Comparison of ENCODE assay signal across 1 cellular context in genomic region chr12:38664661-38665269, GRCh38.
TF ChIP-seq lines count a peak whose summit lies in the region.

No MANE protein-coding gene starts in this region.

TF ChIP-seq in K562, 482 proteins besides CTCF, POLR2A, EP300 and RAD21 (continued from another document):
- TF ChIP-seq PRDM10 (IDR thresholded peaks at IDR 0.05; ENCODE audit: partially characterized antibody) (no peak), PYGO2 (tag; IDR thresholded peaks at IDR 0.05) (no peak), KDM4B (IDR thresholded peaks at IDR 0.05; ENCODE audit: borderline replicate concordance in 2 of 2, low read depth in 1 of 2) (no peak), NELFE (IDR thresholded peaks at IDR 0.05; ENCODE audit: insufficient read depth, insufficient read length) (no peak), ZNF699 (CRISPR knock-in tag; IDR thresholded peaks at IDR 0.05; ENCODE audit: insufficient replicate concordance) (no peak), CLOCK (CRISPR knock-in tag; IDR thresholded peaks at IDR 0.05; ENCODE audit: borderline replicate concordance) (no peak), ETV5 (CRISPR knock-in tag; IDR thresholded peaks at IDR 0.05; ENCODE audit: low read depth) (no peak), FOXP1 (CRISPR knock-in tag; IDR thresholded peaks at IDR 0.05) (no peak), MITF (IDR thresholded peaks at IDR 0.05) (no peak), KAT2B (IDR thresholded peaks at IDR 0.05; ENCODE audit: low read depth, low read length) (no peak), ZNF146 (CRISPR knock-in tag; IDR thresholded peaks at IDR 0.05; ENCODE audit: unreplicated experiment) (no peak), ZC3H8 (IDR thresholded peaks at IDR 0.05) (no peak), PHF20 (IDR thresholded peaks at IDR 0.05; ENCODE audit: partially characterized antibody) (no peak), USF1 (CRISPR knock-in tag; IDR thresholded peaks at IDR 0.05) (no peak)
TF ChIP-seq in K562: peak in this region for 0.
